Comparison of ENCODE assay signal across 2 cellular contexts in the genomic region with DNA sequence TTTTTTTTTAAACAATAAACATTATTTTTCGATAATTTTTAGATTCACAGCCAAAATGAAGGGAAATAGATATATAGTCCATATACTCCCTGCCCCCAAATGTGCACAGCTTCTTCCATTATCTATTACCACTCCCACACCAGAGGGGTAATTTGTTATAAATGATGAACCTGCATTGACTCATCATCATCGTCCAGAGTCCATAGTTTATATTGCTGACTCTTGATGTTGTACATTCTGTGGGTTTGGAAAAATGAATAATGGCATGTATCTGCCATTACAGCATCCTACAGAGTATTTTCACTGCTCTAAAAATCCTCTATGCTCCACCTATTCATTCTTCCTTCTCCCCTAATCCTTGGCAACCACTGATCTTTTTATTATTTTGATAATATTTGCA.
TF ChIP-seq lines count a peak whose summit lies in the region.

No MANE protein-coding gene starts in this region.

TF ChIP-seq in A549, 52 proteins besides CTCF, POLR2A, EP300 and RAD21:
- TF ChIP-seq HEYL (CRISPR knock-in tag; IDR thresholded peaks at IDR 0.05) (no peak), HOXB5 (CRISPR knock-in tag; IDR thresholded peaks at IDR 0.05) (peak; percentile 43; the same call in 1 of the 2 replicates), FOSL2 (IDR thresholded peaks at IDR 0.05) (peak; percentile 51; the same call in 1 of the 2 replicates), FOSL2 (CRISPR knock-in tag; IDR thresholded peaks at IDR 0.05) (peak; percentile 71), FOSB (CRISPR knock-in tag; IDR thresholded peaks at IDR 0.05) (no peak), TP53 (CRISPR knock-in tag; IDR thresholded peaks at IDR 0.05) (no peak), RNF2 (IDR thresholded peaks at IDR 0.05; ENCODE audit: borderline replicate concordance, low read depth) (no peak), MYC (IDR thresholded peaks at IDR 0.05; ENCODE audit: borderline replicate concordance, low read length) (no peak), JUNB (IDR thresholded peaks at IDR 0.05) (peak; percentile 81), GATA3 (IDR thresholded peaks at IDR 0.05; ENCODE audit: borderline replicate concordance) (peak; percentile 46; the same call in 1 of the 2 replicates), KDM1A (IDR thresholded peaks at IDR 0.05; ENCODE audit: low read depth) (no peak), CBX2 (IDR thresholded peaks at IDR 0.05; ENCODE audit: borderline replicate concordance, low read depth) (no peak), CEBPB (IDR thresholded peaks at IDR 0.05) (0 out of 4 replicates have a peak, but pooled peaks of 1 of the 2 experiments have one; percentile 13), MAFK (IDR thresholded peaks at IDR 0.05; ENCODE audit: partially characterized antibody) (peak; percentile 94), NR3C1 (IDR thresholded peaks at IDR 0.05) (no peak)
- TF ChIP-seq, protein P1, sequence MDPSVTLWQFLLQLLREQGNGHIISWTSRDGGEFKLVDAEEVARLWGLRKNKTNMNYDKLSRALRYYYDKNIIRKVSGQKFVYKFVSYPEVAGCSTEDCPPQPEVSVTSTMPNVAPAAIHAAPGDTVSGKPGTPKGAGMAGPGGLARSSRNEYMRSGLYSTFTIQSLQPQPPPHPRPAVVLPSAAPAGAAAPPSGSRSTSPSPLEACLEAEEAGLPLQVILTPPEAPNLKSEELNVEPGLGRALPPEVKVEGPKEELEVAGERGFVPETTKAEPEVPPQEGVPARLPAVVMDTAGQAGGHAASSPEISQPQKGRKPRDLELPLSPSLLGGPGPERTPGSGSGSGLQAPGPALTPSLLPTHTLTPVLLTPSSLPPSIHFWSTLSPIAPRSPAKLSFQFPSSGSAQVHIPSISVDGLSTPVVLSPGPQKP (IDR thresholded peaks at IDR 0.05; ENCODE audit: low read depth, low read length) = no peak
- TF ChIP-seq, protein P2, sequence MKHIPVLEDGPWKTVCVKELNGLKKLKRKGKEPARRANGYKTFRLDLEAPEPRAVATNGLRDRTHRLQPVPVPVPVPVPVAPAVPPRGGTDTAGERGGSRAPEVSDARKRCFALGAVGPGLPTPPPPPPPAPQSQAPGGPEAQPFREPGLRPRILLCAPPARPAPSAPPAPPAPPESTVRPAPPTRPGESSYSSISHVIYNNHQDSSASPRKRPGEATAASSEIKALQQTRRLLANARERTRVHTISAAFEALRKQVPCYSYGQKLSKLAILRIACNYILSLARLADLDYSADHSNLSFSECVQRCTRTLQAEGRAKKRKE (CRISPR knock-in tag; IDR thresholded peaks at IDR 0.05; ENCODE audit: low read depth) = 0 out of 2 replicates have a peak, but pooled peaks have one; percentile 23
TF ChIP-seq in A549: peak in this region for 7.

TF ChIP-seq in IMR-90, 13 proteins besides CTCF, POLR2A, EP300 and RAD21:
- TF ChIP-seq RCOR1 (IDR thresholded peaks at IDR 0.05; ENCODE audit: insufficient replicate concordance, low read length) (no peak), FOS (IDR thresholded peaks at IDR 0.05; ENCODE audit: low read depth, low read length) (peak; percentile 75), BHLHE40 (IDR thresholded peaks at IDR 0.05; ENCODE audit: low read depth, low read length) (0 out of 2 replicates have a peak, but pooled peaks have one; percentile 13), MXI1 (IDR thresholded peaks at IDR 0.05; ENCODE audit: borderline replicate concordance, low read depth, low read length) (no peak), CHD1 (IDR thresholded peaks at IDR 0.05; ENCODE audit: low read depth, low read length) (no peak), MAFK (IDR thresholded peaks at IDR 0.05; ENCODE audit: low read depth, low read length) (peak; percentile 88), NFE2L2 (IDR thresholded peaks at IDR 0.05; ENCODE audit: low read depth, low read length) (no peak), RFX5 (IDR thresholded peaks at IDR 0.05; ENCODE audit: low read depth, low read length) (no peak), CEBPB (IDR thresholded peaks at IDR 0.05; ENCODE audit: low read depth, low read length) (no peak)
- TF ChIP-seq, protein P3, sequence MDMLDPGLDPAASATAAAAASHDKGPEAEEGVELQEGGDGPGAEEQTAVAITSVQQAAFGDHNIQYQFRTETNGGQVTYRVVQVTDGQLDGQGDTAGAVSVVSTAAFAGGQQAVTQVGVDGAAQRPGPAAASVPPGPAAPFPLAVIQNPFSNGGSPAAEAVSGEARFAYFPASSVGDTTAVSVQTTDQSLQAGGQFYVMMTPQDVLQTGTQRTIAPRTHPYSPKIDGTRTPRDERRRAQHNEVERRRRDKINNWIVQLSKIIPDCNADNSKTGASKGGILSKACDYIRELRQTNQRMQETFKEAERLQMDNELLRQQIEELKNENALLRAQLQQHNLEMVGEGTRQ (IDR thresholded peaks at IDR 0.05; ENCODE audit: low read depth, low read length) = no peak
